In genomic region chr12:120643574-120643973, GRCh38 we compare ENCODE assay signal across 9 cellular contexts. TPM values are rescaled to one million over a fixed set of nuclear protein-coding genes. Genes with fewer than 3 reads are reported as not detected.
"Had no signal": no experiment of that assay in that cellular context is flagged by ENCODE, and none has a peak within 500 bp of the region (broad histone marks: within the 10 kb centered on the region; RNA-seq: fewer than 3 reads in every experiment).

No MANE protein-coding gene starts in this region.

- H3K4me3 ChIP-seq: GM12878 had no signal

- FAIRE-seq: G401.6, GM12878, GM12891, GM12892, GM18507, GM19239 had no signal

- ATAC-seq: GM12878 had no signal

- DNase-seq: GDM1, GF-D8 had no signal

RNA-seq across cellular contexts. Expression of gene CABP1, which starts 3.1 kb away (rescaled TPM):
- total RNA-seq: G401 had no signal
